Comparison of ENCODE assay signal across 17 cellular contexts in genomic region chr1:222790520-222790919, GRCh38. TPM values are rescaled to one million over a fixed set of nuclear protein-coding genes. Genes with fewer than 3 reads are reported as not detected.
"Had no signal": no experiment of that assay in that cellular context is flagged by ENCODE, and none has a peak within 500 bp of the region (broad histone marks: within the 10 kb centered on the region; RNA-seq: fewer than 3 reads in every experiment).

No MANE protein-coding gene starts in this region.

- H3K4me1 ChIP-seq: neural progenitor cell, parathyroid adenoma had no signal

- H3K36me3 Mint-ChIP-seq: activated naive CD4-positive, alpha-beta T cell treated with anti-CD3 and anti-CD28 coated beads, Interleukin-2, amount 50 U/mL, for 24 hours; brain; neural progenitor cell; type B pancreatic cell; WTC11 had no signal

- DNase-seq: activated effector memory CD4-positive, alpha-beta T cell treated with Interleukin-2 at 50 U/mL for 16 hours; amygdala; cerebellar nuclear complex; erythroblast; hippocampal formation; kidney glomerular epithelial cell had no signal

- H3K4me3 Mint-ChIP-seq: activated naive CD4-positive, alpha-beta T cell treated with anti-CD3 and anti-CD28 coated beads, Interleukin-2, amount 50 U/mL, for 24 hours; brain; dendritic cell treated with granulocyte-macrophage colony-stimulating factor and Interleukin-4, amounts not matched to agents 40 ng/mL and 50 ng/mL, for 4 days; neural progenitor cell; type B pancreatic cell; WTC11 had no signal

- H3K27ac Mint-ChIP-seq: activated naive CD4-positive, alpha-beta T cell treated with anti-CD3 and anti-CD28 coated beads, Interleukin-2, amount 50 U/mL, for 24 hours; dendritic cell treated with granulocyte-macrophage colony-stimulating factor and Interleukin-4, amounts not matched to agents 40 ng/mL and 50 ng/mL, for 4 days; neural progenitor cell; type B pancreatic cell; WTC11 had no signal

- H3K4me3 ChIP-seq: neural progenitor cell, skin epidermis, suprapubic skin had no signal

- H3K27me3 ChIP-seq: neural progenitor cell, suprapubic skin had no signal

- H3K9me3 ChIP-seq: suprapubic skin had no signal

- ATAC-seq: WTC11 had no signal

- H3K9me3 Mint-ChIP-seq: activated naive CD4-positive, alpha-beta T cell treated with anti-CD3 and anti-CD28 coated beads, Interleukin-2, amount 50 U/mL, for 24 hours; neural progenitor cell; type B pancreatic cell; WTC11 had no signal

- H3K36me3 ChIP-seq: neural progenitor cell, suprapubic skin had no signal

- H3K4me1 Mint-ChIP-seq: activated naive CD4-positive, alpha-beta T cell treated with anti-CD3 and anti-CD28 coated beads, Interleukin-2, amount 50 U/mL, for 24 hours; neural progenitor cell had no signal

RNA-seq across cellular contexts. Expression of gene FAM177B, which starts 53.5 kb away (rescaled TPM):
- total RNA-seq: myocyte; T-helper 1 cell treated with Interleukin-12 subunit alpha and Interleukin-12 subunit beta and Interleukin-4 antibody, amounts not matched to agents 30 ng/mL and 1 ng/mL, for 36 hours; WTC11 had no signal
